Comparison of ENCODE assay signal across 20 cellular contexts in the genomic region with DNA sequence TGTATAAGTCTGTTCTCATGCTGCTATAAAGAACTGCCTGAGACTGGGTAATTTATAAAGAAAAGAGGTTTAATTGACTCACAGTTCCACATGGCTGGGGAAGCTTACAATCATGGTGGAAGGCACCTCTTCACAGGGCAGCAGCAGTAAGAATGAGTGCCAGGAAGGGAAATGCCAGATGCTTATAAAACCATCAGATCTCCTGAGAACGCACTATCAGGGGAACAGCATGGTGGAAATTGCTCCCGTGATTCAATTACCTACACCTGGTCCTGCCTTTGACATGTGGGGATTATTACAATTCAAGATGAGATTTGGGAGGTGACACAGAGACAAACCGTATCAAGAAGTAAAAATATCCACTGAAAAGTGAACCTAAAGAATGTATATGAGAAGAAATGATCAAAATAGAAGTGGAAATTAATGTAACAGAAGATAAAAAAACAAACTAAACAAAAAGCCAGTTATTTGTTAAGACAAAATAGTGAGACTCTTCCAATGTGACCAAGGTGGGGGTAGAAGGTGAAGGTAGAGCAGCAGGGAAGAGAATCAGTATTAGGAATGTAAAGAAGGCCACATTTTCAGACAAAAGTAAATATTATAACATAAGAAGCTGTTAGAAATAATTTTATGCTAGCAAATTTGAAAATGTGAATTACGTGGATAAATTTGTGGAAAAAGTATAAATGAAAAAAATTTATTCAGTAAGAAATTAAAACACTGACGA.
DNase-seq lines count a peak whose midpoint lies in the region; ATAC-seq lines count a peak whose summit lies in the region.
"Had no signal": no experiment of that assay in that cellular context is flagged by ENCODE, and none has a peak within 500 bp of the region (broad histone marks: within the 10 kb centered on the region; RNA-seq: fewer than 3 reads in every experiment).

No MANE protein-coding gene starts in this region.

- DNase-seq in DMS 273 (lab: John Stamatoyannopoulos, UW; ENCODE audit: unreplicated experiment) (peak; percentile 50), NT2/D1 (ENCODE audit: low read depth, low spot score) (no peak), NCI-H345 treated with DMSO at 0.1 percent for 48 hours (lab: John Stamatoyannopoulos, UW; ENCODE audit: unreplicated experiment) (no peak), NCI-H1930 (lab: John Stamatoyannopoulos, UW) (no peak)
- DNase-seq: activated CD8-positive, alpha-beta memory T cell treated with anti-CD3 and anti-CD28 coated beads for 24 hours; CD8-positive, alpha-beta T cell; immature natural killer cell; NCI-H1436 treated with DMSO at 0.1 percent for 48 hours; NCI-H526 treated with DMSO at 0.1 percent for 48 hours; PC-9; stomach; T1000 had no signal

- no peak overlapping the region for H3K27ac ChIP-seq in HUES48 (ENCODE audit: low read depth, low read length)
- H3K27ac ChIP-seq in iPS-20b (ENCODE audit: low read length), result no peak overlapping the region
- H3K27ac ChIP-seq: gastroesophageal sphincter, parathyroid adenoma, PC-9, stomach had no signal

- ATAC-seq in HG03432 (IDR thresholded peaks at IDR 0.05; ENCODE audit: unreplicated experiment), result no peak
- no peak for ATAC-seq in GM18520 (IDR thresholded peaks at IDR 0.05; ENCODE audit: unreplicated experiment)
- ATAC-seq: activated CD4-positive, CD25-positive, alpha-beta regulatory T cell treated with anti-CD3 and anti-CD28 coated beads, Interleukin-2, amount 50 U/mL, for 24 hours; CD8-positive, alpha-beta T cell; gastroesophageal sphincter; SK-N-SH treated with all-trans-retinoic acid at 6 μM for 48 hours had no signal

- H3K9me3 ChIP-seq in HUES48 (ENCODE audit: control insufficient read depth, insufficient read depth, low read length), result no peaks in the 10 kb centered on the region
- H3K9me3 ChIP-seq in NT2/D1 (ENCODE audit: insufficient read depth, low read length), result no peaks in the 10 kb centered on the region
- no peaks in the 10 kb centered on the region for H3K9me3 ChIP-seq in iPS-20b (ENCODE audit: insufficient read depth, low read depth, low read length)
- H3K9me3 ChIP-seq: gastroesophageal sphincter, stomach had no signal

- H3K36me3 ChIP-seq in HUES48 (ENCODE audit: control insufficient read depth, insufficient read depth, low read length) (no peaks in the 10 kb centered on the region), NT2/D1 (ENCODE audit: insufficient read depth, insufficient read length, low read length) (no peaks in the 10 kb centered on the region), iPS-20b (ENCODE audit: insufficient read depth, low read depth, low read length) (no peaks in the 10 kb centered on the region)
- H3K36me3 ChIP-seq: gastroesophageal sphincter, stomach had no signal

- no peak overlapping the region for H3K9ac ChIP-seq in HUES48 (ENCODE audit: low read depth, low read length)
- no peak overlapping the region for H3K9ac ChIP-seq in NT2/D1 (ENCODE audit: insufficient read length, low read depth)
- H3K9ac ChIP-seq in iPS-20b (ENCODE audit: low read depth, low read length), result no peak overlapping the region
- H3K9ac ChIP-seq: parathyroid adenoma had no signal

- H3K4me3 ChIP-seq in HUES48 (ENCODE audit: low read depth, low read length) (peak overlapping the region; percentile 61), NT2/D1 (ENCODE audit: insufficient read length, low read depth) (peak overlapping the region; percentile 21), iPS-20b (ENCODE audit: low read length) (peak overlapping the region; percentile 56)
- H3K4me3 ChIP-seq: gastroesophageal sphincter, PC-9, stomach had no signal

- H3K4me1 ChIP-seq in HUES48 (ENCODE audit: control insufficient read depth, insufficient read depth, low read length) (peaks cover 5% of the 10 kb centered on the region; the same call in 1 of the 2 replicates), NT2/D1 (ENCODE audit: insufficient read depth, insufficient read length) (no peaks in the 10 kb centered on the region), iPS-20b (ENCODE audit: insufficient read depth, low read length) (peaks cover 4% of the 10 kb centered on the region; the same call in 1 of the 2 replicates)
- H3K4me1 ChIP-seq: gastroesophageal sphincter, parathyroid adenoma, stomach had no signal

- H3K27me3 ChIP-seq in HUES48 (ENCODE audit: control insufficient read depth, insufficient read depth, low read length) (no peaks in the 10 kb centered on the region), NT2/D1 (ENCODE audit: insufficient read depth, insufficient read length) (no peaks in the 10 kb centered on the region), iPS-20b (ENCODE audit: insufficient read depth, low read length) (no peaks in the 10 kb centered on the region)
- H3K27me3 ChIP-seq: gastroesophageal sphincter, stomach had no signal
